Comparison of ENCODE assay signal across 2 cellular contexts in the genomic region with DNA sequence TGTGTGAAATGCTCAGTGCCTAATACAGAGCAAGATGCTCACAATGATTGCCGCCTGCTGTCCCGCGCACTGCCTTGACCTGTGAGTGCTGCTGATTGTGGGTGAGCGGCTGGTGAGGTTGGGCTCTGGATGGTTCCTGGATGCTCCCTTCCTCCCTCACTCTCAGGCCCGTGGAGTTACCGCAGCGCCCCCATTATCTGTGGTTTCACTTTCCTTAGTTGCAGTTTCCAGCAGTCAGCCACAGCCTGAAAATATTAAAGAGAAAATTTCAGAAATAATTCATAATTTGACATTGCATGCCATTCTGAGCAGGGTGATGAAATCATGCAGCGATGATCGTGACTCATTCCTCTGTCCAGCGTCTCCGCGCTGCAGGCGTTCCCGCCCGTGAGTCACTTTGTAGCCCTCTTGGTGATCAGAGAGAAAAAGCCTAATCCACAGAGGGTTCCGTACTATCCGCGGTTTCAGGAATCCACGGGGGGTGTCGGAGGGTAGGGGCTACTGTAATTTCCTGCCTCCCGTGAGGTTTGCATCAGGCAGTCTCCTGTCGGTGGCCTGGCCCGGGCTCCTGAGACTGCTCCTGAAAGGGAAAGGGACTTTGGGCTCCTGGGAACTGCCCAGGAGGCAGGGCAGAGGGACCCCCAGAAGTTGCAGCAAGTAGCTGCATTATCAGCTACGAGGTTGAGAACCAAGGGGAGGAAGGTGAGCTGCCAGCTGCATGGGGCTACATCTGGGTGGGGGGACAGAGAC.
TF ChIP-seq lines count a peak whose summit lies in the region.

No MANE protein-coding gene starts in this region.

TF ChIP-seq in GM12878, 131 proteins besides CTCF, POLR2A, EP300 and RAD21:
- TF ChIP-seq HDAC6 (IDR thresholded peaks at IDR 0.05; ENCODE audit: unreplicated experiment) (no peak), EED (IDR thresholded peaks at IDR 0.05; ENCODE audit: low read depth) (0 out of 2 replicates have a peak, but pooled peaks have one; percentile 44), RUNX3 (IDR thresholded peaks at IDR 0.05; ENCODE audit: low read length) (peak; percentile 49), TBL1XR1 (IDR thresholded peaks at IDR 0.05; ENCODE audit: low read depth, low read length) (no peak), SP1 (IDR thresholded peaks at IDR 0.05; ENCODE audit: low read depth, low read length) (no peak), EGR1 (IDR thresholded peaks at IDR 0.05; ENCODE audit: borderline replicate concordance in 1 of 2, low read depth in 2 of 2, low read length in 2 of 2) (no peak), ZZZ3 (IDR thresholded peaks at IDR 0.05; ENCODE audit: control insufficient read depth, insufficient read length, low read depth) (no peak)

TF ChIP-seq in HepG2, 621 proteins besides CTCF, POLR2A, EP300 and RAD21 (continues in another document):
- no peak for TF ChIP-seq ZNF879 (CRISPR knock-in tag; IDR thresholded peaks at IDR 0.05)
- TF ChIP-seq TBX2 (CRISPR knock-in tag; IDR thresholded peaks at IDR 0.05; ENCODE audit: borderline replicate concordance) = 0 out of 2 replicates have a peak, but pooled peaks have one; percentile 35
- no peak for TF ChIP-seq ZNF816 (CRISPR knock-in tag; IDR thresholded peaks at IDR 0.05; ENCODE audit: borderline replicate concordance)
- TF ChIP-seq ZNF430 (CRISPR knock-in tag; IDR thresholded peaks at IDR 0.05) = 0 out of 2 replicates have a peak, but pooled peaks have one; percentile 37
- TF ChIP-seq, protein P1, sequence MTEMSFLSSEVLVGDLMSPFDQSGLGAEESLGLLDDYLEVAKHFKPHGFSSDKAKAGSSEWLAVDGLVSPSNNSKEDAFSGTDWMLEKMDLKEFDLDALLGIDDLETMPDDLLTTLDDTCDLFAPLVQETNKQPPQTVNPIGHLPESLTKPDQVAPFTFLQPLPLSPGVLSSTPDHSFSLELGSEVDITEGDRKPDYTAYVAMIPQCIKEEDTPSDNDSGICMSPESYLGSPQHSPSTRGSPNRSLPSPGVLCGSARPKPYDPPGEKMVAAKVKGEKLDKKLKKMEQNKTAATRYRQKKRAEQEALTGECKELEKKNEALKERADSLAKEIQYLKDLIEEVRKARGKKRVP (CRISPR knock-in tag; IDR thresholded peaks at IDR 0.05) = peak in 1 of 2 experiments; percentile 82; a peak in 2 of 4 replicates
- TF ChIP-seq PHF8 (CRISPR knock-in tag; IDR thresholded peaks at IDR 0.05) = 0 out of 2 replicates have a peak, but pooled peaks have one; percentile 11
- no peak for TF ChIP-seq ZNF761 (CRISPR knock-in tag; conservative IDR thresholded peaks at IDR 0.05)
- TF ChIP-seq RXRB (CRISPR knock-in tag; IDR thresholded peaks at IDR 0.05; ENCODE audit: borderline replicate concordance) = 0 out of 2 replicates have a peak, but pooled peaks have one; percentile 29
- TF ChIP-seq TGIF2 (CRISPR knock-in tag; IDR thresholded peaks at IDR 0.05) = no peak
- peak; percentile 81; the same call in 1 of the 2 replicates for TF ChIP-seq CEBPB (IDR thresholded peaks at IDR 0.05; ENCODE audit: borderline replicate concordance, low read depth, low read length)
- 0 out of 2 replicates have a peak, but pooled peaks have one; percentile 16 for TF ChIP-seq KLF12 (CRISPR knock-in tag; IDR thresholded peaks at IDR 0.05; ENCODE audit: borderline replicate concordance)
- peak; percentile 93 for TF ChIP-seq FOSL2 (CRISPR knock-in tag; IDR thresholded peaks at IDR 0.05)
- no peak for TF ChIP-seq NR2F1 (CRISPR knock-in tag; IDR thresholded peaks at IDR 0.05)
- TF ChIP-seq BHLHE40 (IDR thresholded peaks at IDR 0.05; ENCODE audit: low read length) = peak; percentile 20; the same call in 1 of the 2 replicates
- TF ChIP-seq, protein P2, sequence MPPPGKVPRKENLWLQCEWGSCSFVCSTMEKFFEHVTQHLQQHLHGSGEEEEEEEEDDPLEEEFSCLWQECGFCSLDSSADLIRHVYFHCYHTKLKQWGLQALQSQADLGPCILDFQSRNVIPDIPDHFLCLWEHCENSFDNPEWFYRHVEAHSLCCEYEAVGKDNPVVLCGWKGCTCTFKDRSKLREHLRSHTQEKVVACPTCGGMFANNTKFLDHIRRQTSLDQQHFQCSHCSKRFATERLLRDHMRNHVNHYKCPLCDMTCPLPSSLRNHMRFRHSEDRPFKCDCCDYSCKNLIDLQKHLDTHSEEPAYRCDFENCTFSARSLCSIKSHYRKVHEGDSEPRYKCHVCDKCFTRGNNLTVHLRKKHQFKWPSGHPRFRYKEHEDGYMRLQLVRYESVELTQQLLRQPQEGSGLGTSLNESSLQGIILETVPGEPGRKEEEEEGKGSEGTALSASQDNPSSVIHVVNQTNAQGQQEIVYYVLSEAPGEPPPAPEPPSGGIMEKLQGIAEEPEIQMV (CRISPR knock-in tag; IDR thresholded peaks at IDR 0.05; ENCODE audit: low read depth) = no peak
- peak; percentile 88 for TF ChIP-seq ZNF317 (CRISPR knock-in tag; IDR thresholded peaks at IDR 0.05)
- TF ChIP-seq ZNF431 (CRISPR knock-in tag; IDR thresholded peaks at IDR 0.05; ENCODE audit: borderline replicate concordance, low read depth) = 0 out of 2 replicates have a peak, but pooled peaks have one; percentile 26
- TF ChIP-seq HIVEP1 (CRISPR knock-in tag; IDR thresholded peaks at IDR 0.05) = peak; percentile 41; the same call in 1 of the 2 replicates
- TF ChIP-seq SSRP1 (CRISPR knock-in tag; IDR thresholded peaks at IDR 0.05) = no peak
- TF ChIP-seq ZNF232 (CRISPR knock-in tag; IDR thresholded peaks at IDR 0.05; ENCODE audit: borderline replicate concordance) = 0 out of 2 replicates have a peak, but pooled peaks have one; percentile 42
- TF ChIP-seq GATAD2A (CRISPR knock-in tag; IDR thresholded peaks at IDR 0.05) = 0 out of 2 replicates have a peak, but pooled peaks have one; percentile 39
- no peak for TF ChIP-seq BCL6 (CRISPR knock-in tag; IDR thresholded peaks at IDR 0.05)
- TF ChIP-seq, protein P3, sequence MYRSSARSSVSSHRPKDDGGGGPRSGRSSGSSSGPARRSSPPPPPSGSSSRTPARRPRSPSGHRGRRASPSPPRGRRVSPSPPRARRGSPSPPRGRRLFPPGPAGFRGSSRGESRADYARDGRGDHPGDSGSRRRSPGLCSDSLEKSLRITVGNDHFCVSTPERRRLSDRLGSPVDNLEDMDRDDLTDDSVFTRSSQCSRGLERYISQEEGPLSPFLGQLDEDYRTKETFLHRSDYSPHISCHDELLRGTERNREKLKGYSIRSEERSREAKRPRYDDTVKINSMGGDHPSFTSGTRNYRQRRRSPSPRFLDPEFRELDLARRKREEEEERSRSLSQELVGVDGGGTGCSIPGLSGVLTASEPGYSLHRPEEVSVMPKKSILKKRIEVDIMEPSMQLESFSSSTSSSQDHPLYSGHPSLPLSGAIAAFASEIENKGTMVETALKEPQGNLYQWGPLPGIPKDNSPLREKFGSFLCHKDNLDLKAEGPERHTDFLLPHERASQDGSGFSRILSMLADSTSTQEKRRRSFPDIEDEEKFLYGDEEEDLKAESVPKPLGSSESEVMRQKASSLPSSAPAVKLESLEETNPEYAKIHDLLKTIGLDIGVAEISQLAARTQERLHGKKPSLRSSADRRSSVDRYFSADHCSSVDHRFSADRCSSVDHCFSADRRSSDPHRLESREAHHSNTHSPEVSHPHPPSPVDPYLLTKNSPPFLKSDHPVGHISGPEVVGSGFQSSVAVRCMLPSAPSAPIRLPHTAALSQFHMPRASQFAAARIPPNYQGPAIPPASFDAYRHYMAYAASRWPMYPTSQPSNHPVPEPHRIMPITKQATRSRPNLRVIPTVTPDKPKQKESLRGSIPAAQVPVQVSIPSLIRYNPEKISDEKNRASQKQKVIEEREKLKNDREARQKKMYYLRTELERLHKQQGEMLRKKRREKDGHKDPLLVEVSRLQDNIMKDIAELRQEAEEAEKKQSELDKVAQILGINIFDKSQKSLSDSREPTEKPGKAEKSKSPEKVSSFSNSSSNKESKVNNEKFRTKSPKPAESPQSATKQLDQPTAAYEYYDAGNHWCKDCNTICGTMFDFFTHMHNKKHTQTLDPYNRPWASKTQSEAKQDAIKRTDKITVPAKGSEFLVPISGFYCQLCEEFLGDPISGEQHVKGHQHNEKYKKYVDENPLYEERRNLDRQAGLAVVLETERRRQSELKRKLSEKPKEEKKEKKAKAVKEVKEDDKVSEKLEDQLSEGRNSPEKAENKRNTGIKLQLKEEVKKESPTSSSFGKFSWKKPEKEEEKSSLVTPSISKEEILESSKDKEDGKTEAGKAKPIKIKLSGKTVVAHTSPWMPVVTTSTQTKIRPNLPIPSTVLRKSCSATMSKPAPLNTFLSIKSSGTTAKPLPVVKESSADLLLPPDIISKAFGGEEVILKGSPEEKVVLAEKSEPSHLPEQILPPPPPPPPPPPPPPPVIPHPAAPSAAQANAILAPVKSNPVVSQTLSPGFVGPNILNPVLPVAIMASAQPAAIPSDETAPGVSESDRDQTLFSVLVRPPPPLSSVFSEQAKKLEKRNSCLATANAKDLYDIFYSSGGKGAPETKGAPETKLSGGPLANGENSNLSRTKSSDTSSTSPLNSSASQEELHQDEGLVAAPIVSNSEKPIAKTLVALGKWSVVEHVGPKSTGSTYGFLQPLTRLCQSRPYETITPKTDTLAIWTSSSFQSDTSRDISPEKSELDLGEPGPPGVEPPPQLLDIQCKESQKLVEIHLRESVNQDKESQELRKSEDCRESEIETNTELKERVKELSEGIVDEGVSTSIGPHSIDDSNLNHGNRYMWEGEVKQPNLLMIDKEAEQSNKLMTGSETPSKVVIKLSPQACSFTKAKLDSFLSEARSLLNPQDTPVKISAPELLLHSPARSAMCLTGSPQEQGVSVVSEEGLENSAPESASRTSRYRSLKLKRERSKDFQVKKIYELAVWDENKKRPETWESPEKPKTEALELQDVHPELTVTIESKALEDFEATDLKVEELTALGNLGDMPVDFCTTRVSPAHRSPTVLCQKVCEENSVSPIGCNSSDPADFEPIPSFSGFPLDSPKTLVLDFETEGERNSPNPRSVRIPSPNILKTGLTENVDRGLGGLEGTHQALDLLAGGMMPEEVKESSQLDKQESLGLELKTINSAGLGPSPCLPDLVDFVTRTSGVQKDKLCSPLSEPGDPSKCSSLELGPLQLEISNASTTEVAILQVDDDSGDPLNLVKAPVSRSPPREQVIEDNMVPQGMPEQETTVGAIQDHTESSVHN (CRISPR knock-in tag; IDR thresholded peaks at IDR 0.05) = no peak
- TF ChIP-seq, protein P4, sequence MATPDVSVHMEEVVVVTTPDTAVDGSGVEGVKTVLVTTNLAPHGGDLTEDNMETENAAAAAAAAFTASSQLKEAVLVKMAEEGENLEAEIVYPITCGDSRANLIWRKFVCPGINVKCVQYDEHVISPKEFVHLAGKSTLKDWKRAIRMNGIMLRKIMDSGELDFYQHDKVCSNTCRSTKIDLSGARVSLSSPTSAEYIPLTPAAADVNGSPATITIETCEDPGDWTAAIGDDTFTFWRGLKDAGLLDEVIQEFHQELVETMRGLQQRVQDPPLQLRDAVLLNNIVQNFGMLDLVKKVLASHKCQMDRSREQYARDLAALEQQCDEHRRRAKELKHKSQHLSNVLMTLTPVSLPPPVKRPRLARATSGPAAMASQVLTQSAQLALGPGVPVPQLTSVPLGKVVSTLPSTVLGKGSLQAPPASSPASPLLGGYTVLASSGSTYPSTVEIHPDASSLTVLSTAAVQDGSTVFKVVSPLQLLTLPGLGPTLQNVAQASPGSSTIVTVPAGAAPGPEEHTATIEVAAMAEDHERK (CRISPR knock-in tag; IDR thresholded peaks at IDR 0.05; ENCODE audit: low read depth) = no peak
- TF ChIP-seq, protein P5, sequence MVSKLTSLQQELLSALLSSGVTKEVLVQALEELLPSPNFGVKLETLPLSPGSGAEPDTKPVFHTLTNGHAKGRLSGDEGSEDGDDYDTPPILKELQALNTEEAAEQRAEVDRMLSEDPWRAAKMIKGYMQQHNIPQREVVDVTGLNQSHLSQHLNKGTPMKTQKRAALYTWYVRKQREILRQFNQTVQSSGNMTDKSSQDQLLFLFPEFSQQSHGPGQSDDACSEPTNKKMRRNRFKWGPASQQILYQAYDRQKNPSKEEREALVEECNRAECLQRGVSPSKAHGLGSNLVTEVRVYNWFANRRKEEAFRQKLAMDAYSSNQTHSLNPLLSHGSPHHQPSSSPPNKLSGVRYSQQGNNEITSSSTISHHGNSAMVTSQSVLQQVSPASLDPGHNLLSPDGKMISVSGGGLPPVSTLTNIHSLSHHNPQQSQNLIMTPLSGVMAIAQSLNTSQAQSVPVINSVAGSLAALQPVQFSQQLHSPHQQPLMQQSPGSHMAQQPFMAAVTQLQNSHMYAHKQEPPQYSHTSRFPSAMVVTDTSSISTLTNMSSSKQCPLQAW (CRISPR knock-in tag; IDR thresholded peaks at IDR 0.05) = no peak
- no peak for TF ChIP-seq RFX5 (IDR thresholded peaks at IDR 0.05; ENCODE audit: low read depth, low read length)
- TF ChIP-seq FLYWCH1 (CRISPR knock-in tag; IDR thresholded peaks at IDR 0.05) = no peak
- TF ChIP-seq, protein P6, sequence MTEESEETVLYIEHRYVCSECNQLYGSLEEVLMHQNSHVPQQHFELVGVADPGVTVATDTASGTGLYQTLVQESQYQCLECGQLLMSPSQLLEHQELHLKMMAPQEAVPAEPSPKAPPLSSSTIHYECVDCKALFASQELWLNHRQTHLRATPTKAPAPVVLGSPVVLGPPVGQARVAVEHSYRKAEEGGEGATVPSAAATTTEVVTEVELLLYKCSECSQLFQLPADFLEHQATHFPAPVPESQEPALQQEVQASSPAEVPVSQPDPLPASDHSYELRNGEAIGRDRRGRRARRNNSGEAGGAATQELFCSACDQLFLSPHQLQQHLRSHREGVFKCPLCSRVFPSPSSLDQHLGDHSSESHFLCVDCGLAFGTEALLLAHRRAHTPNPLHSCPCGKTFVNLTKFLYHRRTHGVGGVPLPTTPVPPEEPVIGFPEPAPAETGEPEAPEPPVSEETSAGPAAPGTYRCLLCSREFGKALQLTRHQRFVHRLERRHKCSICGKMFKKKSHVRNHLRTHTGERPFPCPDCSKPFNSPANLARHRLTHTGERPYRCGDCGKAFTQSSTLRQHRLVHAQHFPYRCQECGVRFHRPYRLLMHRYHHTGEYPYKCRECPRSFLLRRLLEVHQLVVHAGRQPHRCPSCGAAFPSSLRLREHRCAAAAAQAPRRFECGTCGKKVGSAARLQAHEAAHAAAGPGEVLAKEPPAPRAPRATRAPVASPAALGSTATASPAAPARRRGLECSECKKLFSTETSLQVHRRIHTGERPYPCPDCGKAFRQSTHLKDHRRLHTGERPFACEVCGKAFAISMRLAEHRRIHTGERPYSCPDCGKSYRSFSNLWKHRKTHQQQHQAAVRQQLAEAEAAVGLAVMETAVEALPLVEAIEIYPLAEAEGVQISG (CRISPR knock-in tag; IDR thresholded peaks at IDR 0.05) = no peak
- TF ChIP-seq ETV5 (CRISPR knock-in tag; IDR thresholded peaks at IDR 0.05; ENCODE audit: borderline replicate concordance) = no peak
- peak; percentile 18; the same call in 1 of the 2 replicates for TF ChIP-seq MED1 (CRISPR knock-in tag; IDR thresholded peaks at IDR 0.05)
- TF ChIP-seq, protein P7, sequence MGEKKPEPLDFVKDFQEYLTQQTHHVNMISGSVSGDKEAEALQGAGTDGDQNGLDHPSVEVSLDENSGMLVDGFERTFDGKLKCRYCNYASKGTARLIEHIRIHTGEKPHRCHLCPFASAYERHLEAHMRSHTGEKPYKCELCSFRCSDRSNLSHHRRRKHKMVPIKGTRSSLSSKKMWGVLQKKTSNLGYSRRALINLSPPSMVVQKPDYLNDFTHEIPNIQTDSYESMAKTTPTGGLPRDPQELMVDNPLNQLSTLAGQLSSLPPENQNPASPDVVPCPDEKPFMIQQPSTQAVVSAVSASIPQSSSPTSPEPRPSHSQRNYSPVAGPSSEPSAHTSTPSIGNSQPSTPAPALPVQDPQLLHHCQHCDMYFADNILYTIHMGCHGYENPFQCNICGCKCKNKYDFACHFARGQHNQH (CRISPR knock-in tag; IDR thresholded peaks at IDR 0.05) = 0 out of 2 replicates have a peak, but pooled peaks have one; percentile 27
- TF ChIP-seq CEBPG (CRISPR knock-in tag; IDR thresholded peaks at IDR 0.05) = peak; percentile 55; the same call in 1 of the 2 replicates
- no peak for TF ChIP-seq TCF7 (IDR thresholded peaks at IDR 0.05; ENCODE audit: low read depth)
- 0 out of 2 replicates have a peak, but pooled peaks have one; percentile 31 for TF ChIP-seq FOSL1 (CRISPR knock-in tag; IDR thresholded peaks at IDR 0.05; ENCODE audit: borderline replicate concordance)
- 0 out of 2 replicates have a peak, but pooled peaks have one; percentile 9 for TF ChIP-seq SPEN (CRISPR knock-in tag; IDR thresholded peaks at IDR 0.05; ENCODE audit: low read depth)
- TF ChIP-seq PTBP1 (IDR thresholded peaks at IDR 0.05; ENCODE audit: low read depth, low read length, poor library complexity, severe bottlenecking) = no peak
